Comparison of ENCODE assay signal across 27 cellular contexts in genomic region chr1:70768211-70768610, GRCh38.
"Had no signal": no experiment of that assay in that cellular context is flagged by ENCODE, and none has a peak within 500 bp of the region (broad histone marks: within the 10 kb centered on the region; RNA-seq: fewer than 3 reads in every experiment).

No MANE protein-coding gene starts in this region.

- H3K4me3 Mint-ChIP-seq: dendritic cell treated with granulocyte-macrophage colony-stimulating factor and Interleukin-4, amounts not matched to agents 40 ng/mL and 50 ng/mL, for 4 days; memory B cell; naive thymus-derived CD8-positive, alpha-beta T cell; nephron progenitor cell; stimulated activated memory B cell treated with anti-CD40 and anti-IgM and Interleukin-4, amounts not matched to agents 10 μg/mL and 1 μg/mL and 100 μg/mL, for 72 hours; type B pancreatic cell had no signal

- H3K4me1 ChIP-seq: esophagus muscularis mucosa, foreskin keratinocyte, gastroesophageal sphincter, heart left ventricle, prostate gland, right atrium auricular region, testis, tibial artery had no signal

- H3K27ac ChIP-seq: esophagus muscularis mucosa, foreskin keratinocyte, gastroesophageal sphincter, heart left ventricle, hepatocyte, prostate gland, right atrium auricular region, testis, tibial artery had no signal

- H3K9me3 ChIP-seq: prostate gland, testis had no signal

- H3K27ac Mint-ChIP-seq: dendritic cell treated with granulocyte-macrophage colony-stimulating factor and Interleukin-4, amounts not matched to agents 40 ng/mL and 50 ng/mL, for 4 days; memory B cell; naive thymus-derived CD8-positive, alpha-beta T cell; nephron progenitor cell; stimulated activated memory B cell treated with anti-CD40 and anti-IgM and Interleukin-4, amounts not matched to agents 10 μg/mL and 1 μg/mL and 100 μg/mL, for 72 hours; type B pancreatic cell had no signal

- H3K27me3 ChIP-seq: esophagus muscularis mucosa, foreskin keratinocyte, gastroesophageal sphincter, heart left ventricle, hepatocyte, right atrium auricular region, testis, tibial artery had no signal

- ATAC-seq: foreskin keratinocyte; gastroesophageal sphincter; heart left ventricle; left lobe of liver; mucosa of descending colon; naive thymus-derived CD8-positive, alpha-beta T cell; sciatic nerve; stimulated activated memory B cell treated with anti-CD40 and anti-IgM and Interleukin-4, amounts not matched to agents 10 μg/mL and 1 μg/mL and 100 μg/mL, for 72 hours; stimulated activated naive CD8-positive, alpha-beta T cell treated with anti-CD3 and anti-CD28 coated beads, Interleukin-15, Interleukin-2, amounts not matched to agents 100 U/mL and 50 U/mL, for 24 hours had no signal

- H2AFZ ChIP-seq: hepatocyte had no signal

- H3K27me3 Mint-ChIP-seq: dendritic cell treated with granulocyte-macrophage colony-stimulating factor and Interleukin-4, amounts not matched to agents 40 ng/mL and 50 ng/mL, for 4 days; memory B cell; naive thymus-derived CD8-positive, alpha-beta T cell; stimulated activated memory B cell treated with anti-CD40 and anti-IgM and Interleukin-4, amounts not matched to agents 10 μg/mL and 1 μg/mL and 100 μg/mL, for 72 hours had no signal

- H3K79me2 ChIP-seq: hepatocyte had no signal

- H3K4me3 ChIP-seq: esophagus muscularis mucosa, gastroesophageal sphincter, heart left ventricle, hepatocyte, lung, mucosa of descending colon, prostate gland, right atrium auricular region, testis, tibial artery had no signal

- H3K36me3 Mint-ChIP-seq: memory B cell; stimulated activated memory B cell treated with anti-CD40 and anti-IgM and Interleukin-4, amounts not matched to agents 10 μg/mL and 1 μg/mL and 100 μg/mL, for 72 hours; type B pancreatic cell had no signal

- H3K36me3 ChIP-seq: esophagus muscularis mucosa, gastroesophageal sphincter, heart left ventricle, prostate gland, right atrium auricular region, tibial artery had no signal

- FAIRE-seq: endothelial cell of umbilical vein, kidney had no signal

- H3K4me1 Mint-ChIP-seq: memory B cell; naive thymus-derived CD8-positive, alpha-beta T cell; nephron progenitor cell; stimulated activated memory B cell treated with anti-CD40 and anti-IgM and Interleukin-4, amounts not matched to agents 10 μg/mL and 1 μg/mL and 100 μg/mL, for 72 hours had no signal

- DNase-seq: effector CD8-positive, alpha-beta T cell; foreskin keratinocyte; heart left ventricle; kidney; mucosa of descending colon; naive thymus-derived CD8-positive, alpha-beta T cell; nephron progenitor cell; nucleus accumbens; stimulated activated CD4-positive, alpha-beta T cell treated with anti-CD3 and anti-CD28 coated beads, Interleukin-2, amount 100 ng/mL, for 24 hours; stimulated activated CD4-positive, alpha-beta T cell treated with anti-CD3 and anti-CD28 coated beads, Interleukin-4, amount 100 ng/mL, for 24 hours; stimulated activated naive CD8-positive, alpha-beta T cell treated with anti-CD3 and anti-CD28 coated beads, Interleukin-15, Interleukin-2, amounts not matched to agents 100 U/mL and 50 U/mL, for 24 hours; substantia nigra; testis; tibial artery had no signal

- H3K4me2 ChIP-seq: hepatocyte had no signal
